Comparison of ENCODE assay signal across 9 cellular contexts in the genomic region with DNA sequence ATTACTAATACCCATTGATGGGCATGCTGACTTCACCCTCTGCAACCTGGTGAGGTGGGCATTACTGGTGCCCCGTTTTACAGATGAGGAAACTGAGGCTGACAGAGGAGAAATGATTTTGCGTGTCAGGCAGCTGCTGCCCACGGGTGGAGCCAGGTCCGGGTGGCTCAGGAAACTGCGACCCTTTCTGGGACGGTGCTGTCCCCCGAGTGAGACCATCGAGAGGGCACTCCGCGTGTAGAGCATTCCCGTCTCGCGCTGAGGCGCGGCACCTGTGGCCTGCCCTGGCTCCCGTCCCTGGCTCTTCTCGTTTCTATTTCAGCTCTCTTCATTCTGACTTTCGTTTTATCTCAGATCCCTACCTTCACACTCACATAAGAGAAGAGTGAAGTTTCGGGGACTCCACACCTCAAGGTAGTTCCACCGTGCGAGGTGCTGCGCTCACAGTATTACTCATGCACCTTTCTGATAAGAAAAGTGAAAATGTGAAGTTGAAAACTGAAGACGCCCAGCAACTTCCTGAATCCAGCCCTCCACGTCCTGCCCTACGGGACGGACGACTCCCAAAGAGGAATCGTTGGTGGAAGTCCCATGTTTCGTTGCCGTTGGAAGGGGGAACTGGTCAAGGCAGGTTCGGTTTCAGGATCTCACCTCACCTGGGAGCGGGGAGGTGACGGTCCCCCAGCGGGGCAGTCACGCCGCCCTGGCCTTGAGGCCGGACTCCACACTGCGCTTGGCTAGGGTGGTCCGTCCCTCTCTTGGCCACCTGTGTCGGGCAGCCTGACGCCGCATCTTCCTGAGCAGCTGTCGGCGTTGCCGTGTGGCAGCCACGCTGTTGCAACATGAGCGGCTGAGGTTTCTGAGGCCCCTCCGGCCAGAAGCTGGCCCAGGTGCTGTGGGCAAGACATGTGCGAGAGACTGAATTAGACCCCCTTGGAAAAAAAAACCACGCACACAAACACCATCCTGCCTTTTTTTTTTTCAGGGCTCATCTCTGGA. TPM values are rescaled to one million over a fixed set of nuclear protein-coding genes. Genes with fewer than 3 reads are reported as not detected.
DNase-seq lines count a peak whose midpoint lies in the region; ATAC-seq and TF ChIP-seq lines count a peak whose summit lies in the region.
"Had no signal": no experiment of that assay in that cellular context is flagged by ENCODE, and none has a peak within 500 bp of the region (broad histone marks: within the 10 kb centered on the region; RNA-seq: fewer than 3 reads in every experiment).

No MANE protein-coding gene starts in this region.

- ATAC-seq in HG03354 (IDR thresholded peaks at IDR 0.05; ENCODE audit: poor library complexity, severe bottlenecking, unreplicated experiment) (peak; percentile 76), HG03469 (IDR thresholded peaks at IDR 0.05; ENCODE audit: unreplicated experiment) (no peak), GM21360 (IDR thresholded peaks at IDR 0.05; ENCODE audit: unreplicated experiment) (no peak)

- no peak overlapping the region for H3K4me3 ChIP-seq in hepatocyte

- no peaks in the 10 kb centered on the region for H3K79me2 ChIP-seq in hepatocyte

- no peaks in the 10 kb centered on the region for H3K9me3 ChIP-seq in hepatocyte (ENCODE audit: low read depth)

- H2AFZ ChIP-seq in hepatocyte, result no peak overlapping the region

- H3K27ac ChIP-seq in hepatocyte, result no peak overlapping the region

- no peaks in the 10 kb centered on the region for H3K9me2 ChIP-seq in hepatocyte (replicated peaks; ENCODE audit: insufficient read depth)

- peak; percentile 21 for DNase-seq in activated CD4-positive, CD25-positive, alpha-beta regulatory T cell treated with anti-CD3 and anti-CD28 coated beads, Interleukin-2, amount 50 U/mL, for 16 hours (ENCODE audit: low read depth, low spot score)
- DNase-seq in activated CD4-positive, CD25-positive, alpha-beta regulatory T cell treated with anti-CD3 and anti-CD28 coated beads, Interleukin-2, amount 50 U/mL, for 72 hours, result no peak
- DNase-seq in activated effector memory CD4-positive, alpha-beta T cell treated with Interleukin-2 at 50 U/mL for 16 hours, result peak; percentile 2
- peak; percentile 63 for DNase-seq in stimulated activated CD8-positive, alpha-beta memory T cell treated with anti-CD3 and anti-CD28 coated beads, Interleukin-4, amount 100 ng/mL, for 48 hours
- no peak for DNase-seq in hepatocyte (ENCODE audit: low spot score)

- 93% methylated on average over 50 of the region's 50 CpGs for WGBS in hepatocyte (ENCODE audit: low lambda C conversion rate, missing lambda C conversion rate)

- no peaks in the 10 kb centered on the region for H3K27me3 ChIP-seq in hepatocyte

- no peaks in the 10 kb centered on the region for H3K4me1 ChIP-seq in hepatocyte (ENCODE audit: insufficient read depth)

- no peak overlapping the region for H3K4me2 ChIP-seq in hepatocyte

- TF ChIP-seq CTCF in hepatocyte (IDR thresholded peaks at IDR 0.05; ENCODE audit: poor library complexity), result no peak

- no peaks in the 10 kb centered on the region for H3K36me3 ChIP-seq in hepatocyte (replicated peaks; ENCODE audit: insufficient read depth, low read depth)

- no peaks in the 10 kb centered on the region for H4K20me1 ChIP-seq in hepatocyte (ENCODE audit: insufficient read depth, poor library complexity, severe bottlenecking)

RNA-seq across cellular contexts. Expression of a gene that starts 48.8 kb away (rescaled TPM):
- 7.2 and 8.4 TPM in 2 replicates for total RNA-seq in hepatocyte
- polyA plus RNA-seq in hepatocyte, result 4.7 and 6.9 TPM in 2 replicates
- polyA plus RNA-seq: AG04450 had no signal

Comparison
In these comparisons a context has a peak if more than half of its experiments do, and no peak if none do; other contexts are left out.
1. DNase-seq: peak in activated CD4-positive, CD25-positive, alpha-beta regulatory T cell treated with anti-CD3 and anti-CD28 coated beads, Interleukin-2, amount 50 U/mL, for 16 hours (single experiment), activated effector memory CD4-positive, alpha-beta T cell treated with Interleukin-2 at 50 U/mL for 16 hours (single experiment) and stimulated activated CD8-positive, alpha-beta memory T cell treated with anti-CD3 and anti-CD28 coated beads, Interleukin-4, amount 100 ng/mL, for 48 hours (single experiment); none in activated CD4-positive, CD25-positive, alpha-beta regulatory T cell treated with anti-CD3 and anti-CD28 coated beads, Interleukin-2, amount 50 U/mL, for 72 hours (single experiment) and hepatocyte (single experiment).